In the genomic region with DNA sequence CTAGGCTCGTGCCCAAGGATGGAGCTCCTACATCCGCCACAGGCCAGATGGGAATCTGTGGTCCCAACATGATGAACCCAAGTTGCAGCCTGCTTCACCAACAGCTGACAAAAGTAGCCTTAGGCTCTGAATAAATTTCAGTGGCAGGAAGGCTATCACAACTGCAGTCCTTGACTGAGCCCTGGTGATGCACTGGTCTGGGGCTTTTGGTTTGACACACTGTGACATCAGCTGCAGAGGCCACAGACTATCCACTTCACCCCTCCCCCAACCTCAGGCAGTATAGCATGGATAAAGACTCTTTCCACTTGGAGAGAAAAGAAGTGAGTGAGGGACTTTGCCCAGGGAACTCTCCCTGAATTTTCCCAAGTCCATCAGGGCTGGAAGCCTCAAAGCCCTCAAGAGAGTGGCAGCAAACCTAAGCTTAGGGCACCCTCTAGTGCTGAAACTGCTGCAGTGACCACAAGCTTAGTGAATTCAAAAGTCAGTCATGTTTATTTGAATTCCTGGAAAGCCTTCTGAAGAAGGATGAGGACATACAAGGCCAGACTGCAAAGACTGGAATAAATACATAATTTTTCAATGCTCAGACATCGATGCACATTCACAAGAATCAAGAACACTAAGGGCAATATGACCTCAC, we compare ENCODE assay signal across 8 cellular contexts.
DNase-seq lines count a peak whose midpoint lies in the region; ATAC-seq and TF ChIP-seq lines count a peak whose summit lies in the region.

No MANE protein-coding gene starts in this region.

- no peak overlapping the region for H3K4me3 Mint-ChIP-seq in glutamatergic neuron (ENCODE audit: unreplicated experiment)
- H3K4me3 Mint-ChIP-seq in CD8-positive, alpha-beta memory T cell = no peak overlapping the region
- H3K4me3 Mint-ChIP-seq in CD4-positive, alpha-beta T cell = no peak overlapping the region

- CTCF ChIA-PET in CD8-positive, alpha-beta memory T cell (lab: Charles Lee) = no interaction called here
- CTCF ChIA-PET in CD4-positive, alpha-beta T cell (lab: Charles Lee) = no interaction called here

- no peaks in the 10 kb centered on the region for H3K27me3 Mint-ChIP-seq in glutamatergic neuron (ENCODE audit: unreplicated experiment)
- H3K27me3 Mint-ChIP-seq in CD8-positive, alpha-beta memory T cell = peaks cover 0 to 5% of the 10 kb centered on the region in 2 donors
- no peaks in the 10 kb centered on the region for H3K27me3 Mint-ChIP-seq in CD4-positive, alpha-beta T cell

- H3K27me3 ChIP-seq in BE2C = no peaks in the 10 kb centered on the region
- H3K27me3 ChIP-seq in CD8-positive, alpha-beta memory T cell (ENCODE audit: insufficient read depth, low read length, poor library complexity, severe bottlenecking) = no peaks in the 10 kb centered on the region
- H3K27me3 ChIP-seq in CD4-positive, alpha-beta T cell (ENCODE audit: control insufficient read depth, insufficient read depth, low read length) = no peaks in the 10 kb centered on the region

- peak; percentile 44 for DNase-seq in BE2C
- peak; percentile 0 for DNase-seq in NCI-H446 treated with DMSO at 0.1 percent for 48 hours (lab: John Stamatoyannopoulos, UW)
- peak; percentile 48 for DNase-seq in glutamatergic neuron
- no peak for DNase-seq in stimulated activated CD4-positive, alpha-beta T cell treated with anti-CD3 and anti-CD28 coated beads, Interleukin-4, amount 100 ng/mL, for 24 hours
- no peak for DNase-seq in CD8-positive, alpha-beta memory T cell
- no peak for DNase-seq in CD4-positive, alpha-beta T cell

- intact Hi-C loops in CD4-positive, alpha-beta T cell (cut with DNase I, micrococcal nuclease) = no loop called here

- no peaks in the 10 kb centered on the region for H3K4me1 Mint-ChIP-seq in glutamatergic neuron (ENCODE audit: low read depth, unreplicated experiment)
- no peaks in the 10 kb centered on the region for H3K4me1 Mint-ChIP-seq in CD8-positive, alpha-beta memory T cell
- H3K4me1 Mint-ChIP-seq in CD4-positive, alpha-beta T cell (ENCODE audit: low read depth) = no peaks in the 10 kb centered on the region

- no peaks in the 10 kb centered on the region for H3K9me3 Mint-ChIP-seq in glutamatergic neuron (ENCODE audit: unreplicated experiment)
- no peaks in the 10 kb centered on the region for H3K9me3 Mint-ChIP-seq in CD8-positive, alpha-beta memory T cell
- no peaks in the 10 kb centered on the region for H3K9me3 Mint-ChIP-seq in CD4-positive, alpha-beta T cell

- POLR2A ChIA-PET in CD8-positive, alpha-beta memory T cell (lab: Charles Lee) = no interaction called here
- POLR2A ChIA-PET in CD4-positive, alpha-beta T cell (lab: Charles Lee) = no interaction called here

- no peak overlapping the region for H3K27ac ChIP-seq in CD8-positive, alpha-beta memory T cell (ENCODE audit: low read depth, low read length)
- no peak overlapping the region for H3K27ac ChIP-seq in CD4-positive, alpha-beta T cell (ENCODE audit: low read depth, low read length)

- ATAC-seq in GM18861 (IDR thresholded peaks at IDR 0.05; ENCODE audit: unreplicated experiment) (peak; percentile 57), HG03280 (IDR thresholded peaks at IDR 0.05; ENCODE audit: unreplicated experiment) (no peak)
- ATAC-seq in CD4-positive, alpha-beta T cell (ENCODE audit: poor library complexity) = no peak

- no peak overlapping the region for H3K4me3 ChIP-seq in BE2C (ENCODE audit: low read depth, low read length)
- H3K4me3 ChIP-seq in CD8-positive, alpha-beta memory T cell (ENCODE audit: low read length) = no peak overlapping the region

- TF ChIP-seq CTCF in BE2C (IDR thresholded peaks at IDR 0.05; ENCODE audit: low read depth, low read length) (peak; percentile 75), glutamatergic neuron (IDR thresholded peaks at IDR 0.05; ENCODE audit: partially characterized antibody, unreplicated experiment) (no peak)
- TF ChIP-seq CTCF in CD4-positive, alpha-beta T cell (IDR thresholded peaks at IDR 0.05) = no peak

- H3K36me3 ChIP-seq in BE2C = no peaks in the 10 kb centered on the region
- H3K36me3 ChIP-seq in CD8-positive, alpha-beta memory T cell (ENCODE audit: insufficient read depth, low read length) = no peaks in the 10 kb centered on the region

- H3K4me1 ChIP-seq in BE2C = no peaks in the 10 kb centered on the region
- no peaks in the 10 kb centered on the region for H3K4me1 ChIP-seq in CD8-positive, alpha-beta memory T cell (ENCODE audit: insufficient read depth, low read length)

- no peaks in the 10 kb centered on the region for H3K36me3 Mint-ChIP-seq in glutamatergic neuron (ENCODE audit: unreplicated experiment)
- no peaks in the 10 kb centered on the region for H3K36me3 Mint-ChIP-seq in CD8-positive, alpha-beta memory T cell
- H3K36me3 Mint-ChIP-seq in CD4-positive, alpha-beta T cell (ENCODE audit: low read depth) = no peaks in the 10 kb centered on the region

- H3K27ac Mint-ChIP-seq in glutamatergic neuron (ENCODE audit: unreplicated experiment) = no peak overlapping the region
- no peak overlapping the region for H3K27ac Mint-ChIP-seq in CD8-positive, alpha-beta memory T cell
- no peak overlapping the region for H3K27ac Mint-ChIP-seq in CD4-positive, alpha-beta T cell

- H3K9me3 ChIP-seq in BE2C = no peaks in the 10 kb centered on the region
- no peaks in the 10 kb centered on the region for H3K9me3 ChIP-seq in CD8-positive, alpha-beta memory T cell (ENCODE audit: low read length)
- no peaks in the 10 kb centered on the region for H3K9me3 ChIP-seq in CD4-positive, alpha-beta T cell (ENCODE audit: control insufficient read depth, low read length)

Comparison
In these comparisons a context has a peak if more than half of its experiments do, and no peak if none do; other contexts are left out.
1. DNase-seq: peak in BE2C (single experiment), NCI-H446 treated with DMSO at 0.1 percent for 48 hours (single experiment) and glutamatergic neuron (single experiment); none in stimulated activated CD4-positive, alpha-beta T cell treated with anti-CD3 and anti-CD28 coated beads, Interleukin-4, amount 100 ng/mL, for 24 hours (single experiment), CD8-positive, alpha-beta memory T cell (0 of 5) and CD4-positive, alpha-beta T cell (0 of 10).